ENCODE assay signal across 8 cellular contexts in genomic region chr14:49461529-49462401, GRCh38.
DNase-seq lines count a peak whose midpoint lies in the region; ATAC-seq, FAIRE-seq and TF ChIP-seq lines count a peak whose summit lies in the region.

No MANE protein-coding gene starts in this region.

- H3K36me3 ChIP-seq in fibroblast of lung (ENCODE audit: control insufficient read depth, insufficient read depth, low read length) (no peaks in the 10 kb centered on the region), pancreas (no peaks in the 10 kb centered on the region)

- no peak overlapping the region for H3K27ac ChIP-seq in fibroblast of lung (ENCODE audit: insufficient read depth, low read length)
- no peak overlapping the region for H3K27ac ChIP-seq in pancreas

- TF ChIP-seq CTCF in D721Med (IDR thresholded peaks at IDR 0.05; ENCODE audit: insufficient read depth, missing control alignments): peak; percentile 84
- peak; percentile 52 to 71 for TF ChIP-seq CTCF in fibroblast of lung (conservative IDR thresholded peaks at IDR 0.05 in 1 of 2, IDR thresholded peaks at IDR 0.05 in 1 of 2; ENCODE audit: low read depth in 1 of 2, low read length in 2 of 2)
- peak; percentile 56 to 79 (median 63) for TF ChIP-seq CTCF in pancreas (IDR thresholded peaks at IDR 0.05)

- 1 to 3% methylated on average over 2 of the region's 2 CpGs for WGBS in pancreas, 2 donors

- H3K9me3 ChIP-seq in fibroblast of lung (ENCODE audit: control insufficient read depth, insufficient read depth, low read depth, low read length) (no peaks in the 10 kb centered on the region), pancreas (no peaks in the 10 kb centered on the region)

- intact Hi-C loops in pancreas (cut with DNase I): no loop called here
- intact Hi-C loops in sciatic nerve (cut with DNase I): no loop called here

- H2AFZ ChIP-seq in fibroblast of lung (ENCODE audit: low read length): no peak overlapping the region

- no peak overlapping the region for H3K9ac ChIP-seq in fibroblast of lung (ENCODE audit: insufficient read depth, low read length)

- ATAC-seq in GM19351 (IDR thresholded peaks at IDR 0.05; ENCODE audit: unreplicated experiment) (peak; percentile 96), HG03432 (IDR thresholded peaks at IDR 0.05; ENCODE audit: unreplicated experiment) (peak; percentile 94), pancreas (peak; percentile 75 to 96 (median 93)), sciatic nerve (no peak)

- FAIRE-seq in D721Med (lab: Jason Lieb, UNC) (peak; percentile 86), pancreas (lab: Jason Lieb, UNC) (peak; percentile 92)

- no peaks in the 10 kb centered on the region for H4K20me1 ChIP-seq in fibroblast of lung (ENCODE audit: control insufficient read depth, extremely low read depth, insufficient read depth, low read length)

- H3K27me3 ChIP-seq in fibroblast of lung (ENCODE audit: control insufficient read depth, insufficient read depth, low read length) (peaks cover 12% of the 10 kb centered on the region), pancreas (no peaks in the 10 kb centered on the region)

- H3K79me2 ChIP-seq in fibroblast of lung (ENCODE audit: control insufficient read depth, insufficient read depth, low read length): no peaks in the 10 kb centered on the region

- H3K4me3 ChIP-seq in fibroblast of lung (replicated peaks in 1 of 4; ENCODE audit: control extremely low read depth in 1 of 4, insufficient read depth in 1 of 4, low read depth in 3 of 4, low read length in 4 of 4) (no peak overlapping the region), pancreas (no peak overlapping the region)

- no peak overlapping the region for H3K4me2 ChIP-seq in fibroblast of lung (ENCODE audit: extremely low read depth, insufficient read depth, low read length)

- no peaks in the 10 kb centered on the region for H3K4me1 ChIP-seq in fibroblast of lung (ENCODE audit: control insufficient read depth, extremely low read depth, insufficient read depth, low read length)
- H3K4me1 ChIP-seq in pancreas: no peaks in the 10 kb centered on the region

- DNase-seq in D721Med (ENCODE audit: insufficient read length, low spot score): no peak
- DNase-seq in NCI-H526 treated with DMSO at 0.1 percent for 48 hours (lab: John Stamatoyannopoulos, UW): peak; percentile 65
- DNase-seq in activated CD4-positive, alpha-beta T cell treated with anti-CD3 and anti-CD28 coated beads, Interleukin-2, amount 50 U/mL, for 48 hours: peak; percentile 21 to 56
- DNase-seq in fibroblast of lung (ENCODE audit: low read depth in 2 of 2): peak; percentile 71 to 86
- DNase-seq in pancreas: peak in 3 of 6 donors; percentile 41 to 59 (median 58)
- DNase-seq in sciatic nerve (ENCODE audit: low spot score): no peak

Comparison
In these comparisons a context has a peak if more than half of its experiments do, and no peak if none do; other contexts are left out.
1. DNase-seq: peak in NCI-H526 treated with DMSO at 0.1 percent for 48 hours (single experiment), activated CD4-positive, alpha-beta T cell treated with anti-CD3 and anti-CD28 coated beads, Interleukin-2, amount 50 U/mL, for 48 hours (2 of 2) and fibroblast of lung (2 of 2); none in D721Med (single experiment) and sciatic nerve (single experiment).
2. Peak in every context shown above with its lines, with median percentiles within 50 percentile points of each other: CTCF ChIP-seq.